16 cellular contexts compared by ENCODE assay signal in the genomic region with DNA sequence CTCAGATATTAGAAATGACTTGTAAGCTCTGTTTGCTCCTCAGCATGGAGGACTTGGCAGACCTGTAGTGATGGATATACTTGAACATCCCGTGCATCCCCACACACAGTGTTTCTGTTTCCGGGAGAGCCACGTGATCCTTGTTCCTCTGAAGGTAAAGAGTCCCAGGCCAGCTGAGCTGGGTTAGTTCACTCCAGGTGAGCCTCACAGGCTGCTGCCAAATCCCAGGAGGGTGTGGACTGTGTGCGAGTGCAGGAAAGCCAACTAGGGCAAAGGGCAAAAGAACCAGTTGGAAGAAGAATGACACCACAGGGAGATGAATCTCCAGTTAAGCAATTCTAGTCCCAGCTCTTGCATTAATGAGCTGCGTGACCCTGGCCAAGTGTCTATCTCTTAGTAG. TPM values are rescaled to one million over a fixed set of nuclear protein-coding genes. Genes with fewer than 3 reads are reported as not detected.
DNase-seq lines count a peak whose midpoint lies in the region; ATAC-seq, FAIRE-seq and TF ChIP-seq lines count a peak whose summit lies in the region.
"Had no signal": no experiment of that assay in that cellular context is flagged by ENCODE, and none has a peak within 500 bp of the region (broad histone marks: within the 10 kb centered on the region; RNA-seq: fewer than 3 reads in every experiment).

No MANE protein-coding gene starts in this region.

- no peaks in the 10 kb centered on the region for H3K27me3 ChIP-seq in GM23338 (ENCODE audit: insufficient read depth)
- no peaks in the 10 kb centered on the region for H3K27me3 ChIP-seq in PC-9 (ENCODE audit: insufficient read depth, low read depth)
- H3K27me3 ChIP-seq in gastrocnemius medialis: no peaks in the 10 kb centered on the region

- TF ChIP-seq POLR2A in gastrocnemius medialis (IDR thresholded peaks at IDR 0.05) (no peak), H54 (IDR thresholded peaks at IDR 0.05; ENCODE audit: low read depth, low read length) (no peak)

- peaks cover 2% of the 10 kb centered on the region for H3K27me3 Mint-ChIP-seq in GM23338 (ENCODE audit: insufficient read depth, low read depth, poor library complexity)

- no peak for FAIRE-seq in H54 (lab: Jason Lieb, UNC)

- no peaks in the 10 kb centered on the region for H3K79me2 ChIP-seq in GM23338 (replicated peaks; ENCODE audit: insufficient read depth)
- no peaks in the 10 kb centered on the region for H3K79me2 ChIP-seq in PC-9 (ENCODE audit: low read depth)

- no peaks in the 10 kb centered on the region for H3K9me3 Mint-ChIP-seq in GM23338
- H3K9me3 Mint-ChIP-seq: CD14-positive monocyte; endodermal cell; memory B cell; stimulated activated naive CD8-positive, alpha-beta T cell treated with anti-CD3 and anti-CD28 coated beads, Interleukin-15, amount 100 ng/mL, for 72 hours; T-helper 2 cell treated with Interferon-gamma antibody and Interleukin-4, amounts not matched to agents 5 μg/mL and 100 μg/mL, for 36 hours had no signal

- H2AFZ ChIP-seq in GM23338: peak overlapping the region; percentile 59; the same call in 1 of the 2 replicates
- no peak overlapping the region for H2AFZ ChIP-seq in PC-9

- H3K36me3 Mint-ChIP-seq in GM23338 (ENCODE audit: low read depth): no peaks in the 10 kb centered on the region
- H3K36me3 Mint-ChIP-seq: CD14-positive monocyte, memory B cell had no signal

- DNase-seq in GM23338 (ENCODE audit: low spot score) (no peak), PC-9 (peak; percentile 60 to 72), left cardiac atrium (no peak), gastrocnemius medialis (peak; percentile 89 to 92), NCI-H1048 (lab: John Stamatoyannopoulos, UW) (no peak), H54 (ENCODE audit: insufficient read length, low spot score) (no peak)
- no peak for DNase-seq in activated T-cell treated with anti-CD3 and anti-CD28 coated beads, Interleukin-2, amount 50 U/mL, for 1 hour
- DNase-seq: activated CD4-positive, alpha-beta T cell treated with anti-CD3 and anti-CD28 coated beads, Interleukin-2, amount 50 U/mL, for 4 hours; endodermal cell; Karpas-422; NCI-H345; stimulated activated naive CD8-positive, alpha-beta T cell treated with anti-CD3 and anti-CD28 coated beads, Interleukin-15, amount 100 ng/mL, for 72 hours had no signal

- no peak for ATAC-seq in GM23338
- peak; percentile 79 to 86 for ATAC-seq in left cardiac atrium
- ATAC-seq in gastrocnemius medialis: peak; percentile 97 to 98
- no peak for ATAC-seq in HG02588 (IDR thresholded peaks at IDR 0.05; ENCODE audit: unreplicated experiment)
- ATAC-seq: stimulated activated naive CD8-positive, alpha-beta T cell treated with anti-CD3 and anti-CD28 coated beads, Interleukin-15, amount 100 ng/mL, for 72 hours had no signal

- H4K20me1 ChIP-seq in GM23338 (replicated peaks; ENCODE audit: insufficient read depth): no peaks in the 10 kb centered on the region
- no peaks in the 10 kb centered on the region for H4K20me1 ChIP-seq in PC-9 (ENCODE audit: insufficient read depth)

- no peak overlapping the region for H3K27ac Mint-ChIP-seq in GM23338
- H3K27ac Mint-ChIP-seq: CD14-positive monocyte; endodermal cell; memory B cell; stimulated activated naive CD8-positive, alpha-beta T cell treated with anti-CD3 and anti-CD28 coated beads, Interleukin-15, amount 100 ng/mL, for 72 hours; T-helper 2 cell treated with Interferon-gamma antibody and Interleukin-4, amounts not matched to agents 5 μg/mL and 100 μg/mL, for 36 hours had no signal

- no peak overlapping the region for H3K4me3 ChIP-seq in GM23338
- H3K4me3 ChIP-seq in PC-9: no peak overlapping the region
- H3K4me3 ChIP-seq in gastrocnemius medialis: peak overlapping the region in 1 of 4 donors; percentile 8

- CTCF ChIA-PET in PC-9 (lab: Charles Lee): interaction anchor here (0.6 kb wide), 1 partner anchor 464 kb away, joined by 4 read pairs; no protein-coding TSS in a partner anchor

- POLR2A ChIA-PET in PC-9 (lab: Charles Lee; ENCODE audit: unreplicated experiment): interaction anchor here (0.5 to 0.6 kb wide), 2 partner anchors 642 to 743 kb away, joined by 5 to 21 read pairs; no protein-coding TSS in a partner anchor

- no peaks in the 10 kb centered on the region for H3K4me1 Mint-ChIP-seq in GM23338
- H3K4me1 Mint-ChIP-seq: CD14-positive monocyte; endodermal cell; memory B cell; stimulated activated naive CD8-positive, alpha-beta T cell treated with anti-CD3 and anti-CD28 coated beads, Interleukin-15, amount 100 ng/mL, for 72 hours had no signal

- H3K9me3 ChIP-seq in PC-9 (ENCODE audit: insufficient read depth, low read depth) (no peaks in the 10 kb centered on the region), gastrocnemius medialis (no peaks in the 10 kb centered on the region)

- no peak for TF ChIP-seq CTCF in GM23338 (conservative IDR thresholded peaks at IDR 0.05; ENCODE audit: low read depth in 2 of 2)
- TF ChIP-seq CTCF in PC-9 (conservative IDR thresholded peaks at IDR 0.05): no peak
- no peak for TF ChIP-seq CTCF in gastrocnemius medialis (IDR thresholded peaks at IDR 0.05 in 4 of 5, conservative IDR thresholded peaks at IDR 0.05 in 1 of 5)

- 0 out of 2 replicates have a peak, but pooled peaks cover 4% of the 10 kb centered on the region for H3K9me2 ChIP-seq in GM23338 (ENCODE audit: insufficient read depth)
- no peaks in the 10 kb centered on the region for H3K9me2 ChIP-seq in PC-9 (ENCODE audit: insufficient read depth)

- in situ Hi-C loops in gastrocnemius medialis (cut with MboI; ENCODE audit: low sequenced_read_pairs in 4 of 4): no loop called here

- H3K4me2 ChIP-seq in GM23338 (no peak overlapping the region), PC-9 (peak overlapping the region; percentile 48)

- H3K27ac ChIP-seq in GM23338 (ENCODE audit: low read depth): no peak overlapping the region
- H3K27ac ChIP-seq in PC-9: no peak overlapping the region
- H3K27ac ChIP-seq in gastrocnemius medialis: peak overlapping the region; percentile 28 to 83 (median 66)

- no TSS peak for BruUV-seq in PC-9 (replicated peaks; lab: Mats Ljungman, UMichigan)

- no peaks in the 10 kb centered on the region for H3K4me1 ChIP-seq in GM23338 (ENCODE audit: insufficient read depth)
- H3K4me1 ChIP-seq in PC-9 (replicated peaks; ENCODE audit: insufficient read depth): peaks cover 12% of the 10 kb centered on the region
- peaks cover 11 to 13% of the 10 kb centered on the region in 2 donors for H3K4me1 ChIP-seq in gastrocnemius medialis

- no peak overlapping the region for H3K4me3 Mint-ChIP-seq in GM23338
- H3K4me3 Mint-ChIP-seq: CD14-positive monocyte; endodermal cell; memory B cell; stimulated activated naive CD8-positive, alpha-beta T cell treated with anti-CD3 and anti-CD28 coated beads, Interleukin-15, amount 100 ng/mL, for 72 hours; T-helper 2 cell treated with Interferon-gamma antibody and Interleukin-4, amounts not matched to agents 5 μg/mL and 100 μg/mL, for 36 hours had no signal

- H3K36me3 ChIP-seq in GM23338 (ENCODE audit: insufficient read depth) (no peaks in the 10 kb centered on the region), PC-9 (ENCODE audit: low read depth) (no peaks in the 10 kb centered on the region), gastrocnemius medialis (no peaks in the 10 kb centered on the region)

- H3F3A ChIP-seq in GM23338 (replicated peaks; ENCODE audit: low read depth) (no peaks in the 10 kb centered on the region), PC-9 (ENCODE audit: insufficient read depth, low read depth) (no peaks in the 10 kb centered on the region)

- intact Hi-C loops in PC-9 (cut with micrococcal nuclease; ENCODE audit: unreplicated experiment): no loop called here
- intact Hi-C loops in left cardiac atrium (cut with DNase I): loop anchor here in 1 of 2 donors (10.0 kb wide), 2 partner anchors 62 to 142 kb away; no protein-coding TSS in a partner anchor
- intact Hi-C loops in gastrocnemius medialis (cut with DNase I; ENCODE audit: low total_unique reads): loop anchor here (2.0 kb wide), 1 partner anchor 66 kb away; no protein-coding TSS in a partner anchor

TF ChIP-seq in GM23338, 12 proteins besides CTCF, POLR2A, EP300 and RAD21 (continues in another document):
- TF ChIP-seq JUNB (IDR thresholded peaks at IDR 0.05; ENCODE audit: unreplicated experiment): no peak
- TF ChIP-seq EZH2phosphoT487 (IDR thresholded peaks at IDR 0.05; ENCODE audit: unreplicated experiment): no peak
- TF ChIP-seq ETS1 (IDR thresholded peaks at IDR 0.05): no peak
- no peak for TF ChIP-seq STAT1 (IDR thresholded peaks at IDR 0.05; ENCODE audit: unreplicated experiment)
- no peak for TF ChIP-seq CREB1 (CRISPR knock-in tag; IDR thresholded peaks at IDR 0.05; ENCODE audit: low read depth)
- no peak for TF ChIP-seq EZH2 (IDR thresholded peaks at IDR 0.05; ENCODE audit: low read depth, unreplicated experiment)

RNA-seq across cellular contexts. Expression of gene TOMM5, which starts 10.4 kb away (rescaled TPM):
- 142 and 158 TPM in 2 replicates for total RNA-seq in GM23338 (2014; rRNA removed; shearing (Covaris generic))
- polyA plus RNA-seq in GM23338 (2016; fragmentation: Nextera tagmentation; extraction: Ambion mirVana): 529 and 593 TPM in 2 replicates
- total RNA-seq in PC-9 (2021) (60.0 and 78.2 TPM in 2 replicates), left cardiac atrium (10 to 100 TPM; 58.8 to 64.9 TPM), gastrocnemius medialis (100 to 1,000 TPM in 2 of 4 donors, 10 to 100 TPM in 2; 75.3 to 137 (median 93.3) TPM)

RNA-seq across cellular contexts. Expression of gene FBXO10, which starts 26.6 kb away (rescaled TPM):
- 11.5 and 13.4 TPM in 2 replicates for total RNA-seq in GM23338 (2014; rRNA removed; shearing (Covaris generic))
- polyA plus RNA-seq in GM23338 (2016; fragmentation: Nextera tagmentation; extraction: Ambion mirVana): 3.4 TPM in 2 replicates
- total RNA-seq in PC-9 (2021) (3.4 and 3.7 TPM in 2 replicates), left cardiac atrium (1 to 10 TPM; 6.4 to 6.7 TPM), gastrocnemius medialis (10 to 100 TPM; 49.8 to 62.2 (median 53.5) TPM)

RNA-seq across cellular contexts. Expression of gene FRMPD1, which starts 47.9 kb away (rescaled TPM):
- total RNA-seq in GM23338 (2014; rRNA removed; shearing (Covaris generic)): 0.12 and 0.63 TPM in 2 replicates
- 0.23 and 0.37 TPM in 2 replicates for polyA plus RNA-seq in GM23338 (2016; fragmentation: Nextera tagmentation; extraction: Ambion mirVana)
- not detected in 2 replicates for total RNA-seq in PC-9 (2021)
- under 1 TPM; 0.21 to 0.77 TPM for total RNA-seq in left cardiac atrium
- total RNA-seq in gastrocnemius medialis: 1 to 10 TPM in 2 of 4 donors, under 1 TPM in 2; 0.46 to 1.7 (median 1.0) TPM
- polyA plus RNA-seq: CD14-positive monocyte had no signal

Comparison
In these comparisons a context has a peak if more than half of its experiments do, and no peak if none do; other contexts are left out.
1. ATAC-seq: peak in left cardiac atrium (2 of 2) and gastrocnemius medialis (2 of 2); none in GM23338 (single experiment) and HG02588 (single experiment).
2. DNase-seq: peak in PC-9 (2 of 2) and gastrocnemius medialis (2 of 2); none in GM23338 (single experiment), left cardiac atrium (single experiment), activated T-cell treated with anti-CD3 and anti-CD28 coated beads, Interleukin-2, amount 50 U/mL, for 1 hour (single experiment), NCI-H1048 (single experiment) and H54 (single experiment).
3. H3K27ac ChIP-seq: peak in gastrocnemius medialis (4 of 4); none in GM23338 (single experiment) and PC-9 (single experiment).